Comparison of ENCODE assay signal across 33 cellular contexts in genomic region chr5:175880797-175881312, GRCh38. TPM values are rescaled to one million over a fixed set of nuclear protein-coding genes. Genes with fewer than 3 reads are reported as not detected.
"Had no signal": no experiment of that assay in that cellular context is flagged by ENCODE, and none has a peak within 500 bp of the region (broad histone marks: within the 10 kb centered on the region; RNA-seq: fewer than 3 reads in every experiment).

No MANE protein-coding gene starts in this region.

- H3K4me3 ChIP-seq: esophagus muscularis mucosa, gastrocnemius medialis had no signal

- FAIRE-seq: astrocyte, colon, TTC549 had no signal

- H3K36me3 ChIP-seq: brain microvascular endothelial cell, esophagus muscularis mucosa, gastrocnemius medialis had no signal

- ATAC-seq: activated naive CD4-positive, alpha-beta T cell treated with anti-CD3 and anti-CD28 coated beads, Interleukin-2, amount 50 U/mL, for 72 hours; activated T-cell treated with anti-CD3 and anti-CD28 coated beads, Interleukin-2, amount 50 U/mL, for 72 hours; effector memory CD8-positive, alpha-beta T cell; foreskin keratinocyte; gastrocnemius medialis; WTC11 had no signal

- DNase-seq: activated CD4-positive, alpha-beta memory T cell treated with anti-CD3 and anti-CD28 coated beads, Interleukin-2, amount 10 ng/mL, durations not matched to agents 7 days and 5 days; activated CD4-positive, alpha-beta T cell treated with anti-CD3 and anti-CD28 coated beads for 1 hour; activated CD4-positive, alpha-beta T cell treated with anti-CD3 and anti-CD28 coated beads for 4 hours; activated CD4-positive, alpha-beta T cell treated with anti-CD3 and anti-CD28 coated beads, Interleukin-2, amount 10 ng/mL, durations not matched to agents 7 days and 5 days; activated CD4-positive, alpha-beta T cell treated with anti-CD3 and anti-CD28 coated beads, Interleukin-2, amount 50 U/mL, for 4 hours; activated CD8-positive, alpha-beta memory T cell treated with anti-CD3 and anti-CD28 coated beads, Interleukin-2, amount 50 U/mL, for 48 hours; activated gamma-delta T cell; activated naive CD4-positive, alpha-beta T cell; activated naive CD4-positive, alpha-beta T cell treated with anti-CD3 and anti-CD28 coated beads, Interleukin-2, amount 10 ng/mL, durations not matched to agents 7 days and 5 days; activated naive CD8-positive, alpha-beta T cell treated with anti-CD3 and anti-CD28 coated beads, Interleukin-2, amount 10 ng/mL, durations not matched to agents 7 days and 5 days; activated T-cell treated with anti-CD3 and anti-CD28 coated beads for 4 hours; activated T-cell treated with anti-CD3 and anti-CD28 coated beads, Interleukin-2, amount 50 U/mL, for 24 hours; activated T-cell treated with anti-CD3 and anti-CD28 coated beads, Interleukin-2, amount 50 U/mL, for 72 hours; brain microvascular endothelial cell; caudate nucleus; cortex of kidney; dermis blood vessel endothelial cell; effector CD4-positive, alpha-beta T cell; effector memory CD8-positive, alpha-beta T cell; erythroblast; foreskin keratinocyte; gastrocnemius medialis; glutamatergic neuron; T-helper 2 cell had no signal

- H3K4me1 Mint-ChIP-seq: activated CD4-positive, alpha-beta memory T cell treated with anti-CD3 and anti-CD28 coated beads, Interleukin-2, amount 10 ng/mL, durations not matched to agents 7 days and 5 days; activated CD4-positive, alpha-beta T cell treated with anti-CD3 and anti-CD28 coated beads, Interleukin-2, amount 10 ng/mL, durations not matched to agents 7 days and 5 days; activated naive CD4-positive, alpha-beta T cell treated with anti-CD3 and anti-CD28 coated beads, Interleukin-2, amount 10 ng/mL, durations not matched to agents 7 days and 5 days; activated naive CD8-positive, alpha-beta T cell treated with anti-CD3 and anti-CD28 coated beads, Interleukin-2, amount 10 ng/mL, durations not matched to agents 7 days and 5 days had no signal

- H3K27ac Mint-ChIP-seq: activated CD4-positive, alpha-beta memory T cell treated with anti-CD3 and anti-CD28 coated beads, Interleukin-2, amount 10 ng/mL, durations not matched to agents 7 days and 5 days; activated CD4-positive, alpha-beta T cell treated with anti-CD3 and anti-CD28 coated beads, Interleukin-2, amount 10 ng/mL, durations not matched to agents 7 days and 5 days; activated naive CD4-positive, alpha-beta T cell treated with anti-CD3 and anti-CD28 coated beads, Interleukin-2, amount 10 ng/mL, durations not matched to agents 7 days and 5 days; activated naive CD4-positive, alpha-beta T cell treated with anti-CD3 and anti-CD28 coated beads, Interleukin-2, amount 50 U/mL, for 72 hours; activated naive CD8-positive, alpha-beta T cell treated with anti-CD3 and anti-CD28 coated beads, Interleukin-2, amount 10 ng/mL, durations not matched to agents 7 days and 5 days; activated T-cell treated with anti-CD3 and anti-CD28 coated beads, Interleukin-2, amount 50 U/mL, for 24 hours; activated T-cell treated with anti-CD3 and anti-CD28 coated beads, Interleukin-2, amount 50 U/mL, for 72 hours; WTC11 had no signal

- H3K27ac ChIP-seq: brain microvascular endothelial cell, esophagus muscularis mucosa, foreskin keratinocyte, gastrocnemius medialis, VCaP had no signal

- H3K4me1 ChIP-seq: esophagus muscularis mucosa, foreskin keratinocyte, gastrocnemius medialis had no signal

- H3K9me3 Mint-ChIP-seq: activated CD4-positive, alpha-beta memory T cell treated with anti-CD3 and anti-CD28 coated beads, Interleukin-2, amount 10 ng/mL, durations not matched to agents 7 days and 5 days; activated CD4-positive, alpha-beta T cell treated with anti-CD3 and anti-CD28 coated beads, Interleukin-2, amount 10 ng/mL, durations not matched to agents 7 days and 5 days; activated naive CD4-positive, alpha-beta T cell treated with anti-CD3 and anti-CD28 coated beads, Interleukin-2, amount 10 ng/mL, durations not matched to agents 7 days and 5 days; activated naive CD4-positive, alpha-beta T cell treated with anti-CD3 and anti-CD28 coated beads, Interleukin-2, amount 50 U/mL, for 72 hours; activated naive CD8-positive, alpha-beta T cell treated with anti-CD3 and anti-CD28 coated beads, Interleukin-2, amount 10 ng/mL, durations not matched to agents 7 days and 5 days; activated T-cell treated with anti-CD3 and anti-CD28 coated beads, Interleukin-2, amount 50 U/mL, for 24 hours; activated T-cell treated with anti-CD3 and anti-CD28 coated beads, Interleukin-2, amount 50 U/mL, for 72 hours; effector memory CD8-positive, alpha-beta T cell; WTC11 had no signal

- H3K36me3 Mint-ChIP-seq: activated naive CD4-positive, alpha-beta T cell treated with anti-CD3 and anti-CD28 coated beads, Interleukin-2, amount 10 ng/mL, durations not matched to agents 7 days and 5 days; activated naive CD8-positive, alpha-beta T cell treated with anti-CD3 and anti-CD28 coated beads, Interleukin-2, amount 10 ng/mL, durations not matched to agents 7 days and 5 days; WTC11 had no signal

- H3K4me3 Mint-ChIP-seq: activated CD4-positive, alpha-beta memory T cell treated with anti-CD3 and anti-CD28 coated beads, Interleukin-2, amount 10 ng/mL, durations not matched to agents 7 days and 5 days; activated CD4-positive, alpha-beta T cell treated with anti-CD3 and anti-CD28 coated beads, Interleukin-2, amount 10 ng/mL, durations not matched to agents 7 days and 5 days; activated naive CD4-positive, alpha-beta T cell treated with anti-CD3 and anti-CD28 coated beads, Interleukin-2, amount 10 ng/mL, durations not matched to agents 7 days and 5 days; activated naive CD8-positive, alpha-beta T cell treated with anti-CD3 and anti-CD28 coated beads, Interleukin-2, amount 10 ng/mL, durations not matched to agents 7 days and 5 days; activated T-cell treated with anti-CD3 and anti-CD28 coated beads, Interleukin-2, amount 50 U/mL, for 24 hours; activated T-cell treated with anti-CD3 and anti-CD28 coated beads, Interleukin-2, amount 50 U/mL, for 72 hours; effector memory CD8-positive, alpha-beta T cell; WTC11 had no signal

- H3K9me3 ChIP-seq: esophagus muscularis mucosa, gastrocnemius medialis had no signal

RNA-seq across cellular contexts. Expression of gene CPLX2, which starts 9.5 kb away (rescaled TPM):
- total RNA-seq: activated CD4-positive, alpha-beta memory T cell treated with anti-CD3 and anti-CD28 coated beads, Interleukin-2, amount 10 ng/mL, durations not matched to agents 7 days and 5 days; activated CD4-positive, alpha-beta T cell treated with anti-CD3 and anti-CD28 coated beads, Interleukin-2, amount 10 ng/mL, durations not matched to agents 7 days and 5 days; activated naive CD4-positive, alpha-beta T cell treated with anti-CD3 and anti-CD28 coated beads, Interleukin-2, amount 50 U/mL, for 72 hours; activated naive CD8-positive, alpha-beta T cell treated with anti-CD3 and anti-CD28 coated beads, Interleukin-2, amount 10 ng/mL, durations not matched to agents 7 days and 5 days; activated T-cell treated with anti-CD3 and anti-CD28 coated beads, Interleukin-2, amount 50 U/mL, for 72 hours; chondrocyte; dermis blood vessel endothelial cell; foreskin keratinocyte; gastrocnemius medialis; T-helper 1 cell treated with Interleukin-12 subunit alpha and Interleukin-12 subunit beta and Interleukin-4 antibody, amounts not matched to agents 30 ng/mL and 1 ng/mL, for 36 hours had no signal
- polyA plus RNA-seq: foreskin keratinocyte had no signal
